In the genomic region with DNA sequence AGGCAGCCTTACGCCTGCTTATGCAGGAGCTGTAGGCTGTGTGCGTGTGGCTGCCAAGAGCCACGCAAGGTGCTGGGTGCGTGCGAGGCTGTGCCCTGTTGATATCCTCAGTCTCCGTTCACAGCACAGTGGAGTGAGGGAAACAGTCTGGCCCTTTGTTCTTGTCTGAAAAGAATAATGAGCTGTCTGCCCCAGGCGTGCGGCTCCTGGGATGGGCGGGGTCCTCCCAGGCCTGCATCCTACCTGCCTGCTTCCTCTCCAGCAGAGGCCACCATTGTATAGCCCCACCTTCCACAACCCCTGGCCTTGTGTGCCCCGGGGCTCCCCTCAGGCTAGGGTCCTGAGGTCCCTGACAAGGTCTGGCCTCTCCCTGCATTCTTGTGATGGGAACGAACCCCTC, we compare ENCODE assay signal across 29 cellular contexts. TPM values are rescaled to one million over a fixed set of nuclear protein-coding genes. Genes with fewer than 3 reads are reported as not detected.
A peak's percentile ranks its signal among the peaks of the same experiment; 100 is the strongest.
DNase-seq lines count a peak whose midpoint lies in the region; ATAC-seq, FAIRE-seq and TF ChIP-seq lines count a peak whose summit lies in the region.
"Had no signal": no experiment of that assay in that cellular context is flagged by ENCODE, and none has a peak within 500 bp of the region (broad histone marks: within the 10 kb centered on the region; RNA-seq: fewer than 3 reads in every experiment).

No MANE protein-coding gene starts in this region.

- BruUV-seq in HepG2 (replicated peaks; lab: Mats Ljungman, UMichigan), result no TSS peak

- H3K4me1 ChIP-seq in HepG2 (ENCODE audit: insufficient read depth, low read length) (no peaks in the 10 kb centered on the region), right lobe of liver (no peaks in the 10 kb centered on the region), esophagus muscularis mucosa (no peaks in the 10 kb centered on the region)
- H3K4me1 ChIP-seq: breast epithelium, Peyer's patch, psoas muscle, SJSA1 had no signal

- no peak overlapping the region for H3K9ac ChIP-seq in HepG2 (ENCODE audit: insufficient read depth, low read depth, low read length)

- TF ChIP-seq POLR2A in HepG2 (IDR thresholded peaks at IDR 0.05; ENCODE audit: insufficient read depth in 1 of 2, low read depth in 2 of 2, low read length in 2 of 2), result 0 out of 4 replicates have a peak, but pooled peaks of 1 of the 2 experiments have one; percentile 15
- no peak for TF ChIP-seq POLR2A in right lobe of liver (IDR thresholded peaks at IDR 0.05)
- TF ChIP-seq POLR2A in esophagus muscularis mucosa (IDR thresholded peaks at IDR 0.05; ENCODE audit: low read depth), result no peak

- ATAC-seq in HepG2 (peak; percentile 3; the same call in 1 of the 3 replicates), right lobe of liver (no peak)
- ATAC-seq: psoas muscle; stimulated activated naive CD8-positive, alpha-beta T cell treated with anti-CD3 and anti-CD28 coated beads, Interleukin-15, Interleukin-2, amounts not matched to agents 100 U/mL and 50 U/mL, for 24 hours had no signal

- H3K4me3 ChIP-seq in HepG2 (replicated peaks in 1 of 3; ENCODE audit: insufficient read depth in 1 of 3, low read depth in 2 of 3, low read length in 3 of 3), result no peak overlapping the region
- no peak overlapping the region for H3K4me3 ChIP-seq in right lobe of liver
- H3K4me3 ChIP-seq in esophagus muscularis mucosa, result no peak overlapping the region
- H3K4me3 ChIP-seq: breast epithelium, esophagus squamous epithelium, Peyer's patch, psoas muscle, SJSA1, thoracic aorta had no signal

- H3K36me3 ChIP-seq in HepG2 (replicated peaks in 1 of 2; ENCODE audit: control insufficient read depth in 1 of 2, insufficient read depth in 2 of 2, low read length in 2 of 2) (peaks cover 39 to 77% of the 10 kb centered on the region in 2 experiments), right lobe of liver (peaks cover 0 to 52% (median 18%) of the 10 kb centered on the region in 4 donors), esophagus muscularis mucosa (peaks cover 0 to 98% (median 54%) of the 10 kb centered on the region in 4 donors)
- H3K36me3 ChIP-seq: breast epithelium, neutrophil had no signal

- in situ Hi-C loops in HepG2 (cut with HindIII; ENCODE audit: extremely low pct_ligation_motif_present, low pct_unique_long_range_greater_than_20kb), result no loop called here

- DNase-seq in HepG2 (ENCODE audit: low spot score), result no peak
- no peak for DNase-seq in right lobe of liver
- DNase-seq in RWPE1 (ENCODE audit: low spot score), result peak; percentile 19
- DNase-seq in islet precursor cell, result peak; percentile 71
- no peak for DNase-seq in amniotic stem cell (lab: John Stamatoyannopoulos, UW)
- DNase-seq in cerebellum (ENCODE audit: low spot score), result no peak
- no peak for DNase-seq in esophagus muscularis mucosa (ENCODE audit: extremely low spot score)
- DNase-seq in stimulated activated CD8-positive, alpha-beta memory T cell treated with anti-CD3 and anti-CD28 coated beads, Interleukin-4, amount 100 ng/mL, for 48 hours, result no peak
- DNase-seq: activated B cell treated with CpG ODN at 0.5 μM for 24 hours; activated CD4-positive, alpha-beta T cell treated with anti-CD3 and anti-CD28 coated beads, Interleukin-2, amount 50 U/mL, for 48 hours; activated CD8-positive, alpha-beta memory T cell treated with anti-CD3 and anti-CD28 coated beads, Interleukin-2, amount 50 U/mL, for 4 hours; activated naive CD4-positive, alpha-beta T cell treated with anti-CD3 and anti-CD28 coated beads, Interleukin-2, amount 10 ng/mL, durations not matched to agents 7 days and 5 days; CD4-positive, CD25-positive, alpha-beta regulatory T cell; effector memory CD4-positive, alpha-beta T cell; esophagus squamous epithelium; mesenchymal stem cell; NCI-H1105 treated with DMSO at 0.1 percent for 48 hours; NCI-H2081 treated with DMSO at 0.1 percent for 48 hours; Peyer's patch; psoas muscle; stimulated activated naive CD8-positive, alpha-beta T cell treated with anti-CD3 and anti-CD28 coated beads, Interleukin-15, Interleukin-2, amounts not matched to agents 100 U/mL and 50 U/mL, for 24 hours had no signal

- TF ChIP-seq EP300 in HepG2 (IDR thresholded peaks at IDR 0.05; ENCODE audit: low read depth in 2 of 2, low read length in 2 of 2) (no peak), HepG2 (CRISPR knock-in tag; IDR thresholded peaks at IDR 0.05; ENCODE audit: borderline replicate concordance) (no peak), esophagus muscularis mucosa (IDR thresholded peaks at IDR 0.05) (no peak)

- TF ChIP-seq CTCF in HepG2 (CRISPR knock-in tag; IDR thresholded peaks at IDR 0.05), result no peak
- TF ChIP-seq CTCF in right lobe of liver (IDR thresholded peaks at IDR 0.05), result no peak
- TF ChIP-seq CTCF in RWPE1 (conservative IDR thresholded peaks at IDR 0.05; ENCODE audit: low read depth), result no peak
- TF ChIP-seq CTCF in esophagus muscularis mucosa (IDR thresholded peaks at IDR 0.05), result no peak

- no peak for FAIRE-seq in HepG2 (lab: Jason Lieb, UNC)
- FAIRE-seq: A204.1, colon, frontal cortex, H1 had no signal

- H3K27me3 ChIP-seq in HepG2 (ENCODE audit: control insufficient read depth in 1 of 2, insufficient read depth in 2 of 2, low read length in 2 of 2), result no peaks in the 10 kb centered on the region
- no peaks in the 10 kb centered on the region for H3K27me3 ChIP-seq in right lobe of liver
- no peaks in the 10 kb centered on the region for H3K27me3 ChIP-seq in esophagus muscularis mucosa
- H3K27me3 ChIP-seq: breast epithelium, esophagus squamous epithelium, neutrophil, Peyer's patch, SJSA1 had no signal

- no peaks in the 10 kb centered on the region for H4K20me1 ChIP-seq in HepG2 (ENCODE audit: insufficient read depth, low read length)

- TF ChIP-seq RAD21 in HepG2 (CRISPR knock-in tag; IDR thresholded peaks at IDR 0.05), result no peak

- CTCF ChIA-PET in HepG2 (lab: Yijun Ruan, JAX; ENCODE audit: low intra/inter-chr PET ratio, low total read pairs) (no interaction called here), RWPE1 (lab: Yijun Ruan, JAX) (interaction anchor here (1.6 kb wide), 1 partner anchor 10 kb away, joined by 4 read pairs; no protein-coding TSS in a partner anchor)

- WGBS in HepG2 (ENCODE audit: low lambda C conversion rate), result 100% methylated on average over 2 of the region's 11 CpGs
- 75% methylated on average over 2 of the region's 11 CpGs for WGBS in right lobe of liver (ENCODE audit: insufficient coverage, low coverage, low lambda C conversion rate, missing lambda C conversion rate)
- 79% methylated on average over 10 of the region's 11 CpGs for WGBS in esophagus muscularis mucosa

- intact Hi-C loops in HepG2 (cut with micrococcal nuclease; ENCODE audit: unreplicated experiment), result no loop called here
- intact Hi-C loops in right lobe of liver (cut with DNase I), result no loop called here
- intact Hi-C loops in esophagus muscularis mucosa (cut with DNase I), result no loop called here

- H3K9me3 ChIP-seq in HepG2 (ENCODE audit: low read length) (no peaks in the 10 kb centered on the region), right lobe of liver (no peaks in the 10 kb centered on the region), esophagus muscularis mucosa (no peaks in the 10 kb centered on the region)
- H3K9me3 ChIP-seq: breast epithelium, esophagus squamous epithelium, neutrophil, Peyer's patch, psoas muscle, SJSA1, thoracic aorta had no signal

- no peak overlapping the region for H2AFZ ChIP-seq in HepG2 (ENCODE audit: low read length)

- H3K4me2 ChIP-seq in HepG2 (ENCODE audit: low read depth, low read length), result no peak overlapping the region

- POLR2A ChIA-PET in HepG2 (lab: Yijun Ruan, JAX), result no interaction called here
- POLR2A ChIA-PET in RWPE1 (lab: Yijun Ruan, JAX; ENCODE audit: low non-redundant PET), result no interaction called here

- no peaks in the 10 kb centered on the region for H3K79me2 ChIP-seq in HepG2 (ENCODE audit: insufficient read depth, low read length)

- H3K27ac ChIP-seq in HepG2 (ENCODE audit: extremely low read length, insufficient read depth, low read length) (no peak overlapping the region), right lobe of liver (no peak overlapping the region), RWPE1 (peak overlapping the region; percentile 50), esophagus muscularis mucosa (replicated peaks in 1 of 4) (no peak overlapping the region)
- H3K27ac ChIP-seq: esophagus squamous epithelium, neutrophil, Peyer's patch, psoas muscle, SJSA1, thoracic aorta had no signal

RNA-seq across cellular contexts. Expression of a gene that starts 46.9 kb away (rescaled TPM):
- total RNA-seq in HepG2 (2016; rRNA removed; fragmentation: Illumina TruSeq; extraction: Trizol), result 20.9 and 27.4 TPM in 2 replicates
- 2.7 and 3.3 TPM in 2 replicates for total RNA-seq in HepG2 (2016; cell fraction: cytosol; rRNA removed; fragmentation: Illumina TruSeq; extraction: Trizol; ENCODE audit: low read depth)
- 21.8 and 25.6 TPM in 2 replicates for total RNA-seq in HepG2 (2016; cell fraction: insoluble cytoplasmic fraction; rRNA removed; fragmentation: Illumina TruSeq; extraction: Trizol)
- total RNA-seq in HepG2 (2016; cell fraction: membrane; rRNA removed; fragmentation: Illumina TruSeq; extraction: Trizol), result 7.4 and 7.7 TPM in 2 replicates
- total RNA-seq in HepG2 (2016; cell fraction: nucleus; rRNA removed; fragmentation: Illumina TruSeq; extraction: Trizol), result 17.4 and 18.8 TPM in 2 replicates
- polyA plus RNA-seq in HepG2 (2011; rRNA removed), result 8.7 and 9.7 TPM in 2 replicates
- polyA plus RNA-seq in HepG2 (2011; cell fraction: cytosol; rRNA removed), result 5.2 and 7.2 TPM in 2 replicates
- polyA plus RNA-seq in HepG2 (2011; cell fraction: nucleus; rRNA removed), result 7.6 and 9.7 TPM in 2 replicates
- 8.7 and 12.1 TPM in 2 replicates for polyA plus RNA-seq in HepG2 (2012)
- 0.76 and 0.90 TPM in 2 replicates for polyA plus RNA-seq in HepG2 (2016; cell fraction: cytosol; fragmentation: Illumina TruSeq; extraction: Trizol; ENCODE audit: low read depth)
- 15.7 and 20.7 TPM in 2 replicates for polyA plus RNA-seq in HepG2 (2016; cell fraction: insoluble cytoplasmic fraction; fragmentation: Illumina TruSeq; extraction: Trizol; ENCODE audit: low read depth)
- polyA plus RNA-seq in HepG2 (2016; cell fraction: membrane; fragmentation: Illumina TruSeq; extraction: Trizol; ENCODE audit: low read depth), result 2.3 and 2.4 TPM in 2 replicates
- polyA plus RNA-seq in HepG2 (2016; cell fraction: nucleus; fragmentation: Illumina TruSeq; extraction: Trizol; ENCODE audit: insufficient read depth, low read depth), result 15.9 and 19.8 TPM in 2 replicates
- polyA minus RNA-seq in HepG2 (2011; rRNA and poly(A)+ RNA removed; ENCODE audit: low replicate concordance), result 12.2 and 36.0 TPM in 2 replicates
- polyA minus RNA-seq in HepG2 (2011; cell fraction: cytosol; rRNA and poly(A)+ RNA removed), result 5.9 and 8.2 TPM in 2 replicates
- 22.1 and 29.7 TPM in 2 replicates for polyA minus RNA-seq in HepG2 (2011; cell fraction: nucleus; rRNA and poly(A)+ RNA removed)
- total RNA-seq in right lobe of liver, result 10 to 100 TPM; 12.7 to 22.5 (median 17.6) TPM
- total RNA-seq in cerebellum, result 43.4 TPM
- 10 to 100 TPM; 15.1 to 25.7 (median 22.4) TPM for total RNA-seq in esophagus muscularis mucosa

Comparison
In these comparisons a context has a peak if more than half of its experiments do, and no peak if none do; other contexts are left out.
1. DNase-seq: peak in RWPE1 (single experiment) and islet precursor cell (single experiment); none in HepG2 (single experiment), right lobe of liver (0 of 3), amniotic stem cell (single experiment), cerebellum (single experiment), esophagus muscularis mucosa (single experiment) and stimulated activated CD8-positive, alpha-beta memory T cell treated with anti-CD3 and anti-CD28 coated beads, Interleukin-4, amount 100 ng/mL, for 48 hours (single experiment).